ENCODE assay signal across 34 cellular contexts in the genomic region with DNA sequence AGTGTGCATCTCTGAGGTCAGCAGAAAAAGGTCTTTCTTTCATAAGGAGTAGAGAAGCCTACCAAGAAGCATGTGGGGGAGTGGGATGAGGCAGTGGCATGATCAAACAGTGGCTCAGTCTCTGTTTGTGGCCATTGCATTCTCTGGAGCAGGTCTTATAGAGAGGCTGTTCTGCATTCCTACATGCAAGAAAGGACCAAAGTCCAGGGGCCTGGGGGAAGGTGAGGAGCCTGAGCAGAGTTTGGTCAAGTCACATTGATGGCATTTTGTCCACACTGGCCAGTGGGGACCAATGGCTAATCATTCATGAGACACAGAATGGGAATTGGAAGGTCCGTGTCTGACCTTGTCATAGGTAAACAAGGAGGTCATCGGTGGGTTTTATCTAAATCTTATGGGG.
"Had no signal": no experiment of that assay in that cellular context is flagged by ENCODE, and none has a peak within 500 bp of the region (broad histone marks: within the 10 kb centered on the region; RNA-seq: fewer than 3 reads in every experiment).

No MANE protein-coding gene starts in this region.

- H3K4me3 Mint-ChIP-seq: activated B cell treated with CpG ODN at 0.5 μM for 24 hours; activated CD4-positive, alpha-beta memory T cell treated with anti-CD3 and anti-CD28 coated beads for 36 hours; activated CD4-positive, alpha-beta T cell treated with anti-CD3 and anti-CD28 coated beads, Interleukin-2, amount 10 ng/mL, durations not matched to agents 24 days and 14 days; activated CD8-positive, alpha-beta T cell treated with anti-CD3 and anti-CD28 coated beads for 36 hours; activated naive CD4-positive, alpha-beta T cell treated with anti-CD3 and anti-CD28 coated beads for 36 hours; activated naive CD8-positive, alpha-beta T cell treated with anti-CD3 and anti-CD28 coated beads for 36 hours; activated T-cell treated with anti-CD3 and anti-CD28 coated beads, Interleukin-2, amount 50 U/mL, for 24 hours; activated T-helper 1 cell treated with anti-CD3 and anti-CD28 coated beads, Interleukin-12 subunit alpha, Interleukin-12 subunit beta, Interleukin-2, Interleukin-4 antibody, amounts not matched to agents 30 ng/mL and 10 ng/mL and 1 ng/mL, durations not matched to agents 14 hours and 24 hours and 36 hours; activated T-helper 17 cell treated with anti-CD3 and anti-CD28 coated beads, Interleukin-2, amount 50 U/mL, for 72 hours; T-helper 1 cell treated with Interleukin-12 subunit alpha and Interleukin-12 subunit beta and Interleukin-4 antibody, amounts not matched to agents 30 μg/mL and 1 μg/mL, for 36 hours; T-helper 2 cell treated with Interferon-gamma antibody and Interleukin-4, amounts not matched to agents 5 μg/mL and 100 μg/mL, for 36 hours had no signal

- H3K36me3 Mint-ChIP-seq: activated naive CD4-positive, alpha-beta T cell treated with anti-CD3 and anti-CD28 coated beads, Interleukin-2, amount 50 U/mL, for 72 hours; activated naive CD8-positive, alpha-beta T cell treated with anti-CD3 and anti-CD28 coated beads for 36 hours had no signal

- H3K9me3 ChIP-seq: adrenal gland, body of pancreas, breast epithelium had no signal

- H3K36me3 ChIP-seq: adrenal gland, brain microvascular endothelial cell, breast epithelium had no signal

- H3K4me3 ChIP-seq: adrenal gland, body of pancreas, breast epithelium had no signal

- H3K4me1 Mint-ChIP-seq: activated B cell treated with CpG ODN at 0.5 μM for 24 hours; activated CD4-positive, alpha-beta T cell treated with anti-CD3 and anti-CD28 coated beads, Interleukin-2, amount 10 ng/mL, durations not matched to agents 24 days and 14 days; activated naive CD8-positive, alpha-beta T cell treated with anti-CD3 and anti-CD28 coated beads for 36 hours; activated T-helper 17 cell treated with anti-CD3 and anti-CD28 coated beads, Interleukin-2, amount 50 U/mL, for 72 hours had no signal

- DNase-seq: activated B cell treated with CpG ODN at 0.5 μM for 24 hours; activated CD4-positive, alpha-beta memory T cell treated with anti-CD3 and anti-CD28 coated beads for 36 hours; activated CD4-positive, alpha-beta T cell treated with anti-CD3 and anti-CD28 coated beads for 4 hours; activated CD4-positive, alpha-beta T cell treated with anti-CD3 and anti-CD28 coated beads, Interleukin-2, amount 10 ng/mL, durations not matched to agents 24 days and 14 days; activated CD4-positive, alpha-beta T cell treated with anti-CD3 and anti-CD28 coated beads, Interleukin-2, amount 50 U/mL, for 1 hour; activated CD4-positive, alpha-beta T cell treated with anti-CD3 and anti-CD28 coated beads, Interleukin-2, amount 50 U/mL, for 4 hours; activated CD4-positive, CD25-positive, alpha-beta regulatory T cell treated with anti-CD3 and anti-CD28 coated beads, Interleukin-2, amount 50 U/mL, for 72 hours; activated CD8-positive, alpha-beta memory T cell treated with anti-CD3 and anti-CD28 coated beads, Interleukin-2, amount 50 U/mL, for 4 hours; activated CD8-positive, alpha-beta T cell treated with anti-CD3 and anti-CD28 coated beads for 36 hours; activated effector memory CD4-positive, alpha-beta T cell treated with anti-CD3 and anti-CD28 coated beads, Interleukin-2, amount 50 U/mL, for 16 hours; activated gamma-delta T cell treated with Interleukin-2 at 50 U/mL for 16 hours; activated naive CD4-positive, alpha-beta T cell; activated naive CD4-positive, alpha-beta T cell treated with anti-CD3 and anti-CD28 coated beads for 36 hours; activated naive CD4-positive, alpha-beta T cell treated with anti-CD3 and anti-CD28 coated beads, Interleukin-2, amount 50 U/mL, for 16 hours; activated naive CD8-positive, alpha-beta T cell treated with anti-CD3 and anti-CD28 coated beads for 36 hours; activated T-cell treated with anti-CD3 and anti-CD28 coated beads for 4 hours; activated T-cell treated with anti-CD3 and anti-CD28 coated beads, Interleukin-2, amount 50 U/mL, for 24 hours; activated T-cell treated with anti-CD3 and anti-CD28 coated beads, Interleukin-2, amount 50 U/mL, for 48 hours; adrenal gland; amniotic stem cell; aorta; body of pancreas; brain microvascular endothelial cell; central memory CD4-positive, alpha-beta T cell; T-helper 1 cell; T-helper 2 cell; T-helper 9 cell had no signal

- ATAC-seq: activated CD8-positive, alpha-beta T cell treated with anti-CD3 and anti-CD28 coated beads for 36 hours; activated naive CD4-positive, alpha-beta T cell treated with anti-CD3 and anti-CD28 coated beads, Interleukin-2, amount 50 U/mL, for 72 hours; activated T-helper 17 cell treated with anti-CD3 and anti-CD28 coated beads, Interleukin-2, amount 50 U/mL, for 72 hours; body of pancreas had no signal

- H3K9me3 Mint-ChIP-seq: activated B cell treated with CpG ODN at 0.5 μM for 24 hours; activated CD4-positive, alpha-beta memory T cell treated with anti-CD3 and anti-CD28 coated beads for 36 hours; activated CD8-positive, alpha-beta T cell treated with anti-CD3 and anti-CD28 coated beads for 36 hours; activated naive CD4-positive, alpha-beta T cell treated with anti-CD3 and anti-CD28 coated beads for 36 hours; activated naive CD8-positive, alpha-beta T cell treated with anti-CD3 and anti-CD28 coated beads for 36 hours; activated T-cell treated with anti-CD3 and anti-CD28 coated beads, Interleukin-2, amount 50 U/mL, for 24 hours; activated T-helper 17 cell treated with anti-CD3 and anti-CD28 coated beads, Interleukin-2, amount 50 U/mL, for 72 hours; T-helper 1 cell treated with Interleukin-12 subunit alpha and Interleukin-12 subunit beta and Interleukin-4 antibody, amounts not matched to agents 30 μg/mL and 1 μg/mL, for 36 hours had no signal

- H3K27me3 ChIP-seq: adrenal gland, body of pancreas, brain microvascular endothelial cell, breast epithelium had no signal

- H3K27ac Mint-ChIP-seq: activated B cell treated with CpG ODN at 0.5 μM for 24 hours; activated CD4-positive, alpha-beta memory T cell treated with anti-CD3 and anti-CD28 coated beads for 36 hours; activated CD4-positive, alpha-beta T cell treated with anti-CD3 and anti-CD28 coated beads, Interleukin-2, amount 10 ng/mL, durations not matched to agents 24 days and 14 days; activated CD8-positive, alpha-beta T cell treated with anti-CD3 and anti-CD28 coated beads for 36 hours; activated naive CD4-positive, alpha-beta T cell treated with anti-CD3 and anti-CD28 coated beads for 36 hours; activated naive CD4-positive, alpha-beta T cell treated with anti-CD3 and anti-CD28 coated beads, Interleukin-2, amount 50 U/mL, for 72 hours; activated naive CD8-positive, alpha-beta T cell treated with anti-CD3 and anti-CD28 coated beads for 36 hours; activated T-cell treated with anti-CD3 and anti-CD28 coated beads, Interleukin-2, amount 50 U/mL, for 24 hours; activated T-helper 1 cell treated with anti-CD3 and anti-CD28 coated beads, Interleukin-12 subunit alpha, Interleukin-12 subunit beta, Interleukin-2, Interleukin-4 antibody, amounts not matched to agents 30 ng/mL and 10 ng/mL and 1 ng/mL, durations not matched to agents 14 hours and 24 hours and 36 hours; activated T-helper 17 cell treated with anti-CD3 and anti-CD28 coated beads, Interleukin-2, amount 50 U/mL, for 72 hours; T-helper 1 cell treated with Interleukin-12 subunit alpha and Interleukin-12 subunit beta and Interleukin-4 antibody, amounts not matched to agents 30 μg/mL and 1 μg/mL, for 36 hours; T-helper 2 cell treated with Interferon-gamma antibody and Interleukin-4, amounts not matched to agents 5 μg/mL and 100 μg/mL, for 36 hours had no signal

- H3K4me1 ChIP-seq: body of pancreas, breast epithelium had no signal

- H3K27ac ChIP-seq: adrenal gland, body of pancreas, brain microvascular endothelial cell, breast epithelium, VCaP had no signal
